22 cellular contexts compared by ENCODE assay signal in genomic region chr14:35247777-35248475, GRCh38. TPM values are rescaled to one million over a fixed set of nuclear protein-coding genes. Genes with fewer than 3 reads are reported as not detected.
A peak's percentile ranks its signal among the peaks of the same experiment; 100 is the strongest.
DNase-seq lines count a peak whose midpoint lies in the region; ATAC-seq, FAIRE-seq and TF ChIP-seq lines count a peak whose summit lies in the region.
"Had no signal": no experiment of that assay in that cellular context is flagged by ENCODE, and none has a peak within 500 bp of the region (broad histone marks: within the 10 kb centered on the region; RNA-seq: fewer than 3 reads in every experiment).

No MANE protein-coding gene starts in this region.

- H3K4me1 Mint-ChIP-seq in T-helper 17 cell (peaks cover 15% of the 10 kb centered on the region), T-cell (peaks cover 10 to 18% (median 14%) of the 10 kb centered on the region in 3 donors)

- FAIRE-seq in HepG2 (lab: Jason Lieb, UNC), result no peak
- FAIRE-seq: GM12892, kidney had no signal

- TF ChIP-seq RAD21 in HepG2 (CRISPR knock-in tag; IDR thresholded peaks at IDR 0.05), result no peak

- no peaks in the 10 kb centered on the region for H3K9me3 ChIP-seq in T-helper 17 cell (ENCODE audit: control insufficient read depth, low read length, poor library complexity, severe bottlenecking)
- no peaks in the 10 kb centered on the region for H3K9me3 ChIP-seq in HepG2 (ENCODE audit: low read length)
- H3K9me3 ChIP-seq in OCI-LY7 (ENCODE audit: low read length), result no peaks in the 10 kb centered on the region
- no peaks in the 10 kb centered on the region; the same call in 1 of the 2 replicates for H3K9me3 ChIP-seq in BE2C
- H3K9me3 ChIP-seq: heart right ventricle, Peyer's patch, stomach, uterus had no signal

- H4K20me1 ChIP-seq in HepG2 (ENCODE audit: insufficient read depth, low read length) (no peaks in the 10 kb centered on the region), OCI-LY7 (ENCODE audit: insufficient read depth, low read length) (no peaks in the 10 kb centered on the region)

- H3K4me3 ChIP-seq in HepG2 (replicated peaks in 1 of 3; ENCODE audit: insufficient read depth in 1 of 3, low read depth in 2 of 3, low read length in 3 of 3) (no peak overlapping the region), OCI-LY7 (ENCODE audit: low read depth, low read length, poor library complexity, severe bottlenecking) (no peak overlapping the region), dorsolateral prefrontal cortex (no peak overlapping the region), BE2C (ENCODE audit: low read depth, low read length) (no peak overlapping the region)
- H3K4me3 ChIP-seq: heart right ventricle, Peyer's patch, stomach, uterus had no signal

- WGBS in HepG2 (ENCODE audit: low lambda C conversion rate), result 71% methylated on average over 4 of the region's 4 CpGs

- CTCF ChIA-PET in HepG2 (lab: Yijun Ruan, JAX; ENCODE audit: low intra/inter-chr PET ratio, low total read pairs) (no interaction called here), OCI-LY7 (lab: Charles Lee; ENCODE audit: unreplicated experiment) (no interaction called here), T-cell (lab: Charles Lee) (interaction anchor here in 1 of 2 donors (0.7 kb wide), 1 partner anchor 18 kb away, joined by 3 read pairs; no protein-coding TSS in a partner anchor)

- no peaks in the 10 kb centered on the region for H3K27me3 Mint-ChIP-seq in T-helper 17 cell
- H3K27me3 Mint-ChIP-seq in T-cell, result no peaks in the 10 kb centered on the region
- H3K27me3 Mint-ChIP-seq: activated CD8-positive, alpha-beta T cell treated with anti-CD3 and anti-CD28 coated beads for 36 hours; CD8-positive, alpha-beta memory T cell had no signal

- peak; percentile 9 for DNase-seq in Ammon's horn (ENCODE audit: low spot score)
- no peak for DNase-seq in T-helper 17 cell
- no peak for DNase-seq in HepG2 (ENCODE audit: low spot score)
- no peak for DNase-seq in OCI-LY7 (ENCODE audit: low spot score)
- DNase-seq in T-cell, result no peak
- no peak for DNase-seq in dorsolateral prefrontal cortex
- no peak for DNase-seq in BE2C
- DNase-seq: ACHN; activated CD8-positive, alpha-beta T cell treated with anti-CD3 and anti-CD28 coated beads for 36 hours; aorta; CD8-positive, alpha-beta memory T cell; kidney; NCI-H1048; NCI-H748 treated with DMSO at 0.1 percent for 48 hours; Peyer's patch; stomach; uterus had no signal

- H2AFZ ChIP-seq in HepG2 (ENCODE audit: low read length), result no peak overlapping the region
- no peak overlapping the region for H2AFZ ChIP-seq in OCI-LY7 (ENCODE audit: low read length)
- H2AFZ ChIP-seq: parathyroid adenoma had no signal

- H3K79me2 ChIP-seq in HepG2 (ENCODE audit: insufficient read depth, low read length) (no peaks in the 10 kb centered on the region), OCI-LY7 (ENCODE audit: insufficient read depth, low read depth, low read length) (no peaks in the 10 kb centered on the region)
- H3K79me2 ChIP-seq: parathyroid adenoma had no signal

- POLR2A ChIA-PET in HepG2 (lab: Yijun Ruan, JAX) (interaction anchor here (1.3 kb wide), 1 partner anchor 44 kb away, joined by 4 read pairs; the partner anchor contains the start of gene PSMA6), OCI-LY7 (lab: Charles Lee) (no interaction called here), T-cell (lab: Charles Lee) (no interaction called here)

- H3K27ac ChIP-seq in HepG2 (ENCODE audit: extremely low read length, insufficient read depth, low read length) (no peak overlapping the region), OCI-LY7 (ENCODE audit: low read depth, low read length, poor library complexity, severe bottlenecking) (no peak overlapping the region), dorsolateral prefrontal cortex (no peak overlapping the region)
- H3K27ac ChIP-seq: parathyroid adenoma, Peyer's patch, stomach, uterus, VCaP had no signal

- H3K4me1 ChIP-seq in HepG2 (ENCODE audit: insufficient read depth, low read length) (no peaks in the 10 kb centered on the region), OCI-LY7 (ENCODE audit: insufficient read depth, low read length, poor library complexity, severe bottlenecking) (no peaks in the 10 kb centered on the region), BE2C (no peaks in the 10 kb centered on the region)
- H3K4me1 ChIP-seq: parathyroid adenoma, Peyer's patch, uterus had no signal

- H3K27me3 ChIP-seq in HepG2 (ENCODE audit: control insufficient read depth in 1 of 2, insufficient read depth in 2 of 2, low read length in 2 of 2) (no peaks in the 10 kb centered on the region), dorsolateral prefrontal cortex (no peaks in the 10 kb centered on the region), BE2C (no peaks in the 10 kb centered on the region)
- H3K27me3 ChIP-seq: heart right ventricle, Peyer's patch, stomach, uterus had no signal

- H3K36me3 ChIP-seq in HepG2 (replicated peaks in 1 of 2; ENCODE audit: control insufficient read depth in 1 of 2, insufficient read depth in 2 of 2, low read length in 2 of 2), result peaks cover 0 to 1% of the 10 kb centered on the region in 2 experiments; a peak in 1 of 5 replicates
- 0 out of 2 replicates have a peak, but pooled peaks cover 4% of the 10 kb centered on the region for H3K36me3 ChIP-seq in OCI-LY7 (ENCODE audit: insufficient read depth, low read length)
- no peaks in the 10 kb centered on the region for H3K36me3 ChIP-seq in BE2C
- H3K36me3 ChIP-seq: heart right ventricle, Peyer's patch, stomach, uterus had no signal

- TF ChIP-seq CTCF in HepG2 (CRISPR knock-in tag; IDR thresholded peaks at IDR 0.05), result no peak
- no peak for TF ChIP-seq CTCF in OCI-LY7 (conservative IDR thresholded peaks at IDR 0.05; ENCODE audit: low read length)
- no peak for TF ChIP-seq CTCF in dorsolateral prefrontal cortex (IDR thresholded peaks at IDR 0.05 in 54 of 56, conservative IDR thresholded peaks at IDR 0.05 in 2 of 56; ENCODE audit: low read depth in 1 of 56, partially characterized antibody in 56 of 56)
- no peak for TF ChIP-seq CTCF in BE2C (IDR thresholded peaks at IDR 0.05; ENCODE audit: low read depth, low read length)

- H3K36me3 Mint-ChIP-seq in T-helper 17 cell (ENCODE audit: low read depth), result peaks cover 6% of the 10 kb centered on the region
- peaks cover 21% of the 10 kb centered on the region for H3K36me3 Mint-ChIP-seq in T-cell

- peak overlapping the region; percentile 11 for H3K27ac Mint-ChIP-seq in T-helper 17 cell
- no peak overlapping the region for H3K27ac Mint-ChIP-seq in T-cell
- H3K27ac Mint-ChIP-seq: activated CD8-positive, alpha-beta T cell treated with anti-CD3 and anti-CD28 coated beads for 36 hours had no signal

- no peak overlapping the region for H3K4me3 Mint-ChIP-seq in T-helper 17 cell
- no peak overlapping the region for H3K4me3 Mint-ChIP-seq in T-cell
- H3K4me3 Mint-ChIP-seq: activated CD8-positive, alpha-beta T cell treated with anti-CD3 and anti-CD28 coated beads for 36 hours; CD8-positive, alpha-beta memory T cell had no signal

- no peak overlapping the region for H3K9ac ChIP-seq in HepG2 (ENCODE audit: insufficient read depth, low read depth, low read length)
- H3K9ac ChIP-seq: parathyroid adenoma had no signal

- no peak for TF ChIP-seq POLR2A in HepG2 (IDR thresholded peaks at IDR 0.05; ENCODE audit: insufficient read depth in 1 of 2, low read depth in 2 of 2, low read length in 2 of 2)

- ATAC-seq in GM21515 (IDR thresholded peaks at IDR 0.05; ENCODE audit: unreplicated experiment), result peak; percentile 37
- no peak for ATAC-seq in T-helper 17 cell
- no peak; the same call in 2 of the 3 replicates for ATAC-seq in HepG2
- ATAC-seq in T-cell (replicated peaks in 1 of 4), result no peak
- ATAC-seq: activated CD8-positive, alpha-beta T cell treated with anti-CD3 and anti-CD28 coated beads for 36 hours had no signal

- no peak for TF ChIP-seq EP300 in HepG2 (IDR thresholded peaks at IDR 0.05; ENCODE audit: low read depth in 2 of 2, low read length in 2 of 2)
- TF ChIP-seq EP300 in HepG2 (CRISPR knock-in tag; IDR thresholded peaks at IDR 0.05; ENCODE audit: borderline replicate concordance), result no peak

- intact Hi-C loops in HepG2 (cut with micrococcal nuclease; ENCODE audit: unreplicated experiment), result no loop called here
- intact Hi-C loops in OCI-LY7 (cut with micrococcal nuclease; ENCODE audit: unreplicated experiment), result no loop called here
- intact Hi-C loops in dorsolateral prefrontal cortex (cut with DNase I), result no loop called here

- in situ Hi-C loops in HepG2 (cut with HindIII; ENCODE audit: extremely low pct_ligation_motif_present, low pct_unique_long_range_greater_than_20kb), result no loop called here

- no peak overlapping the region for H3K4me2 ChIP-seq in HepG2 (ENCODE audit: low read depth, low read length)
- H3K4me2 ChIP-seq in OCI-LY7 (ENCODE audit: low read length), result no peak overlapping the region

- no TSS peak for BruUV-seq in HepG2 (replicated peaks; lab: Mats Ljungman, UMichigan)
- no TSS peak for BruUV-seq in OCI-LY7 (replicated peaks; lab: Mats Ljungman, UMichigan)

- H3K9me3 Mint-ChIP-seq in T-cell, result no peaks in the 10 kb centered on the region
- H3K9me3 Mint-ChIP-seq: activated CD8-positive, alpha-beta T cell treated with anti-CD3 and anti-CD28 coated beads for 36 hours; CD8-positive, alpha-beta memory T cell had no signal

- no peaks in the 10 kb centered on the region for H3K9me2 ChIP-seq in OCI-LY7 (ENCODE audit: insufficient read depth, low read length)

RNA-seq across cellular contexts. Expression of gene PSMA6, which starts 44.3 kb away (rescaled TPM):
- total RNA-seq in T-helper 17 cell, result 100 to 1,000 TPM; 115 to 117 TPM
- 1,109 and 1,579 TPM in 2 replicates for total RNA-seq in HepG2 (2016; rRNA removed; fragmentation: Illumina TruSeq; extraction: Trizol)
- 1,013 and 1,135 TPM in 2 replicates for total RNA-seq in HepG2 (2016; cell fraction: cytosol; rRNA removed; fragmentation: Illumina TruSeq; extraction: Trizol; ENCODE audit: low read depth)
- 1,109 and 1,642 TPM in 2 replicates for total RNA-seq in HepG2 (2016; cell fraction: insoluble cytoplasmic fraction; rRNA removed; fragmentation: Illumina TruSeq; extraction: Trizol)
- 682 and 685 TPM in 2 replicates for total RNA-seq in HepG2 (2016; cell fraction: membrane; rRNA removed; fragmentation: Illumina TruSeq; extraction: Trizol)
- 388 and 421 TPM in 2 replicates for total RNA-seq in HepG2 (2016; cell fraction: nucleus; rRNA removed; fragmentation: Illumina TruSeq; extraction: Trizol)
- polyA plus RNA-seq in HepG2 (2011; rRNA removed), result 399 and 525 TPM in 2 replicates
- polyA plus RNA-seq in HepG2 (2011; cell fraction: cytosol; rRNA removed), result 367 and 461 TPM in 2 replicates
- polyA plus RNA-seq in HepG2 (2011; cell fraction: nucleus; rRNA removed), result 108 and 120 TPM in 2 replicates
- polyA plus RNA-seq in HepG2 (2012), result 473 and 515 TPM in 2 replicates
- polyA plus RNA-seq in HepG2 (2016; cell fraction: cytosol; fragmentation: Illumina TruSeq; extraction: Trizol; ENCODE audit: low read depth), result 709 and 762 TPM in 2 replicates
- polyA plus RNA-seq in HepG2 (2016; cell fraction: insoluble cytoplasmic fraction; fragmentation: Illumina TruSeq; extraction: Trizol; ENCODE audit: low read depth), result 1,270 and 1,369 TPM in 2 replicates
- 468 and 473 TPM in 2 replicates for polyA plus RNA-seq in HepG2 (2016; cell fraction: membrane; fragmentation: Illumina TruSeq; extraction: Trizol; ENCODE audit: low read depth)
- polyA plus RNA-seq in HepG2 (2016; cell fraction: nucleus; fragmentation: Illumina TruSeq; extraction: Trizol; ENCODE audit: insufficient read depth, low read depth), result 530 and 538 TPM in 2 replicates
- 141 and 189 TPM in 2 replicates for polyA minus RNA-seq in HepG2 (2011; rRNA and poly(A)+ RNA removed; ENCODE audit: low replicate concordance)
- 181 and 205 TPM in 2 replicates for polyA minus RNA-seq in HepG2 (2011; cell fraction: cytosol; rRNA and poly(A)+ RNA removed)
- 139 and 166 TPM in 2 replicates for polyA minus RNA-seq in HepG2 (2011; cell fraction: nucleus; rRNA and poly(A)+ RNA removed)
- 208 and 216 TPM in 2 replicates for total RNA-seq in OCI-LY7 (2014; rRNA removed; shearing (Covaris generic))
- 249 and 267 TPM in 2 replicates for total RNA-seq in OCI-LY7 (2022)
- total RNA-seq in T-cell, result 100 to 1,000 TPM in 1 of 5 donors, 10 to 100 TPM in 4; 93.6 to 109 (median 96.9) TPM
- 100 to 1,000 TPM in 75 of 120 experiments, 10 to 100 TPM in 45; 60.5 to 148 (median 104) TPM for total RNA-seq in dorsolateral prefrontal cortex
- 217 TPM for polyA plus RNA-seq in BE2C (2012; ENCODE audit: insufficient read depth, insufficient read length, low read depth)
